26 cellular contexts compared by ENCODE assay signal in genomic region chr3:160577093-160577492, GRCh38.
"Had no signal": no experiment of that assay in that cellular context is flagged by ENCODE, and none has a peak within 500 bp of the region (broad histone marks: within the 10 kb centered on the region; RNA-seq: fewer than 3 reads in every experiment).

No MANE protein-coding gene starts in this region.

- H3K4me3 Mint-ChIP-seq: dendritic cell treated with granulocyte-macrophage colony-stimulating factor and Interleukin-4, amounts not matched to agents 40 ng/mL and 50 ng/mL, for 4 days; naive thymus-derived CD8-positive, alpha-beta T cell; nephron progenitor cell; stimulated activated naive CD8-positive, alpha-beta T cell treated with anti-CD3 and anti-CD28 coated beads, Interleukin-15, amount 100 ng/mL, for 72 hours had no signal

- ATAC-seq: lower lobe of right lung; naive thymus-derived CD8-positive, alpha-beta T cell; stimulated activated naive CD8-positive, alpha-beta T cell treated with anti-CD3 and anti-CD28 coated beads, Interleukin-15, amount 100 ng/mL, for 72 hours had no signal

- H3K27ac ChIP-seq: colonic mucosa, esophagus muscularis mucosa, foreskin keratinocyte, left lung, lower lobe of right lung, prostate gland, right lobe of liver, suprapubic skin, transverse colon, upper lobe of right lung, uterus had no signal

- H3K4me1 ChIP-seq: colonic mucosa, esophagus muscularis mucosa, foreskin keratinocyte, left lung, lower lobe of right lung, prostate gland, right lobe of liver, suprapubic skin, transverse colon, upper lobe of right lung, uterus had no signal

- H3K27ac Mint-ChIP-seq: dendritic cell treated with granulocyte-macrophage colony-stimulating factor and Interleukin-4, amounts not matched to agents 40 ng/mL and 50 ng/mL, for 4 days; naive thymus-derived CD8-positive, alpha-beta T cell; nephron progenitor cell had no signal

- H3K9me3 ChIP-seq: colonic mucosa, lower lobe of right lung, prostate gland, right lobe of liver, suprapubic skin, transverse colon, upper lobe of right lung, uterus had no signal

- H3K4me2 ChIP-seq: smooth muscle cell had no signal

- DNase-seq: colonic mucosa; effector CD8-positive, alpha-beta T cell; glutamatergic neuron; left lung; lower lobe of right lung; naive thymus-derived CD8-positive, alpha-beta T cell; nephron progenitor cell; nucleus accumbens; right lobe of liver; stimulated activated CD4-positive, alpha-beta T cell treated with anti-CD3 and anti-CD28 coated beads, Interleukin-12 subunit alpha, Interleukin-12 subunit beta, amount 100 ng/mL, for 4 hours; stimulated activated CD4-positive, alpha-beta T cell treated with anti-CD3 and anti-CD28 coated beads, Interleukin-1b, Interleukin-23, amount 100 ng/mL, for 48 hours; stimulated activated CD4-positive, alpha-beta T cell treated with anti-CD3 and anti-CD28 coated beads, Interleukin-4, amount 100 ng/mL, for 1 hour; stimulated activated CD8-positive, alpha-beta memory T cell treated with anti-CD3 and anti-CD28 coated beads, Interleukin-4, amount 100 ng/mL, for 48 hours; stimulated activated naive CD4-positive, alpha-beta T cell; stimulated activated naive CD8-positive, alpha-beta T cell treated with anti-CD3 and anti-CD28 coated beads, Interleukin-15, amount 100 ng/mL, for 72 hours; transverse colon; upper lobe of right lung; uterus had no signal

- H3K36me3 ChIP-seq: colonic mucosa, esophagus muscularis mucosa, left lung, lower lobe of right lung, prostate gland, right lobe of liver, suprapubic skin, transverse colon, upper lobe of right lung, uterus had no signal

- H3K4me3 ChIP-seq: colonic mucosa, esophagus muscularis mucosa, left lung, lower lobe of right lung, prostate gland, right lobe of liver, smooth muscle cell, suprapubic skin, transverse colon, upper lobe of right lung, uterus had no signal

- H3K27me3 Mint-ChIP-seq: dendritic cell treated with granulocyte-macrophage colony-stimulating factor and Interleukin-4, amounts not matched to agents 40 ng/mL and 50 ng/mL, for 4 days had no signal

- H3K4me1 Mint-ChIP-seq: stimulated activated naive CD8-positive, alpha-beta T cell treated with anti-CD3 and anti-CD28 coated beads, Interleukin-15, amount 100 ng/mL, for 72 hours had no signal

- FAIRE-seq: endothelial cell of umbilical vein, keratinocyte had no signal

- H3K27me3 ChIP-seq: colonic mucosa, foreskin keratinocyte, left lung, right lobe of liver, suprapubic skin, transverse colon, upper lobe of right lung, uterus had no signal
